19 cellular contexts compared by ENCODE assay signal in genomic region chr3:34919025-34919424, GRCh38.
DNase-seq lines count a peak whose midpoint lies in the region; ATAC-seq and TF ChIP-seq lines count a peak whose summit lies in the region.
"Had no signal": no experiment of that assay in that cellular context is flagged by ENCODE, and none has a peak within 500 bp of the region (broad histone marks: within the 10 kb centered on the region; RNA-seq: fewer than 3 reads in every experiment).

No MANE protein-coding gene starts in this region.

- H2AFZ ChIP-seq in H9 (ENCODE audit: low read length): no peak overlapping the region
- peak overlapping the region; percentile 44 for H2AFZ ChIP-seq in neural progenitor cell (replicated peaks)

- H3K27ac ChIP-seq in H9 (ENCODE audit: insufficient read length, low read depth, low read length) (no peak overlapping the region), neural progenitor cell (no peak overlapping the region), RWPE1 (no peak overlapping the region), endodermal cell (ENCODE audit: low read depth, low read length) (no peak overlapping the region)
- H3K27ac ChIP-seq: BLaER1 treated with 17β-estradiol and CSF1 and Interleukin-3, amounts not matched to agents 10 nM and 100 nM had no signal

- ATAC-seq in WTC11: peak; percentile 88

- no peak overlapping the region for H4K91ac ChIP-seq in H9 (ENCODE audit: insufficient read length, low read depth, low read length)

- TF ChIP-seq CTCF in H9 (conservative IDR thresholded peaks at IDR 0.05): no peak
- TF ChIP-seq CTCF in WTC11 (IDR thresholded peaks at IDR 0.05): no peak
- TF ChIP-seq CTCF in neural progenitor cell (IDR thresholded peaks at IDR 0.05): no peak
- no peak for TF ChIP-seq CTCF in RWPE1 (conservative IDR thresholded peaks at IDR 0.05; ENCODE audit: low read depth)
- no peak for TF ChIP-seq CTCF in endodermal cell (conservative IDR thresholded peaks at IDR 0.05)

- peaks cover 30% of the 10 kb centered on the region for H3F3A ChIP-seq in neural progenitor cell (ENCODE audit: low read depth)

- in situ Hi-C loops in G401 (cut with HindIII; ENCODE audit: low sequenced_read_pairs): no loop called here

- H3K27me3 Mint-ChIP-seq in H9 (ENCODE audit: low read depth): no peaks in the 10 kb centered on the region
- H3K27me3 Mint-ChIP-seq in WTC11 (ENCODE audit: low read depth): no peaks in the 10 kb centered on the region
- H3K27me3 Mint-ChIP-seq in neural progenitor cell (ENCODE audit: insufficient read depth, low read depth): no peaks in the 10 kb centered on the region
- H3K27me3 Mint-ChIP-seq in endodermal cell (ENCODE audit: insufficient read depth): no peaks in the 10 kb centered on the region
- H3K27me3 Mint-ChIP-seq: CD4-positive, alpha-beta T cell; CD8-positive, alpha-beta memory T cell had no signal

- H3K36me3 Mint-ChIP-seq in H9 (ENCODE audit: insufficient read depth in 1 of 3, low read depth in 3 of 3): no peaks in the 10 kb centered on the region
- H3K36me3 Mint-ChIP-seq in WTC11: no peaks in the 10 kb centered on the region
- H3K36me3 Mint-ChIP-seq in neural progenitor cell: no peaks in the 10 kb centered on the region
- H3K36me3 Mint-ChIP-seq in endodermal cell (ENCODE audit: low read depth): no peaks in the 10 kb centered on the region
- H3K36me3 Mint-ChIP-seq: CD14-positive monocyte; CD8-positive, alpha-beta memory T cell had no signal

- H2AK5ac ChIP-seq in H9 (ENCODE audit: insufficient read length, low read length): no peak overlapping the region

- H3K14ac ChIP-seq in H9 (ENCODE audit: insufficient read depth, low read length): no peak overlapping the region

- POLR2A ChIA-PET in WTC11 (lab: Charles Lee): no interaction called here
- POLR2A ChIA-PET in RWPE1 (lab: Yijun Ruan, JAX; ENCODE audit: low non-redundant PET): no interaction called here

- peak; percentile 7 for DNase-seq in G401 (ENCODE audit: low spot score)
- peak; percentile 25 for DNase-seq in H9
- DNase-seq in WTC11 (ENCODE audit: low spot score): no peak
- DNase-seq in neural progenitor cell (ENCODE audit: low spot score): peak; percentile 5
- no peak for DNase-seq in RWPE1 (ENCODE audit: low spot score)
- no peak for DNase-seq in endodermal cell
- no peak for DNase-seq in AG20443 (ENCODE audit: low spot score)
- DNase-seq in NCI-H524 treated with DMSO at 0.1 percent for 48 hours (lab: John Stamatoyannopoulos, UW): no peak
- DNase-seq: AML-193; BE2C; CD4-positive, alpha-beta T cell; CD8-positive, alpha-beta memory T cell; DMS53; DMS79 treated with DMSO at 0.1 percent for 48 hours; GF-D8; HFFc6 had no signal

- no peak overlapping the region for H4K8ac ChIP-seq in H9 (replicated peaks; ENCODE audit: insufficient read length, low read depth, low read length)

- no peak overlapping the region for H3K18ac ChIP-seq in H9 (ENCODE audit: insufficient read length, low read depth, low read length)

- H3K4ac ChIP-seq in H9 (ENCODE audit: low read depth, low read length): no peak overlapping the region

- H3K4me3 Mint-ChIP-seq in H9 (no peak overlapping the region), WTC11 (no peak overlapping the region), neural progenitor cell (no peak overlapping the region), endodermal cell (no peak overlapping the region)
- H3K4me3 Mint-ChIP-seq: CD14-positive monocyte; CD4-positive, alpha-beta T cell; CD8-positive, alpha-beta memory T cell; HFFc6 had no signal

- H4K20me1 ChIP-seq in H9 (ENCODE audit: control insufficient read depth, insufficient read depth, insufficient read length) (no peaks in the 10 kb centered on the region), neural progenitor cell (ENCODE audit: low read depth) (no peaks in the 10 kb centered on the region)
- H4K20me1 ChIP-seq: BLaER1 treated with 17β-estradiol and CSF1 and Interleukin-3, amounts not matched to agents 10 nM and 100 nM had no signal

- no peak overlapping the region for H2BK20ac ChIP-seq in H9 (ENCODE audit: low read depth, low read length, poor library complexity, severe bottlenecking)

- no peaks in the 10 kb centered on the region for H3K23me2 ChIP-seq in H9 (ENCODE audit: insufficient read length, low read depth, low read length, poor library complexity, severe bottlenecking)

- H3K56ac ChIP-seq in H9 (ENCODE audit: insufficient read length, low read depth, low read length): no peak overlapping the region

- no peak overlapping the region for H3K27ac Mint-ChIP-seq in H9
- H3K27ac Mint-ChIP-seq in WTC11: no peak overlapping the region
- no peak overlapping the region for H3K27ac Mint-ChIP-seq in neural progenitor cell
- H3K27ac Mint-ChIP-seq in endodermal cell: no peak overlapping the region
- H3K27ac Mint-ChIP-seq: CD14-positive monocyte; CD4-positive, alpha-beta T cell; CD8-positive, alpha-beta memory T cell; HFFc6 had no signal

- no peaks in the 10 kb centered on the region for H3K79me1 ChIP-seq in H9 (ENCODE audit: insufficient read depth, low read depth, low read length, poor library complexity, severe bottlenecking)

- no peak overlapping the region for H3K23ac ChIP-seq in H9 (ENCODE audit: insufficient read length, low read depth, low read length)

- H3K36me3 ChIP-seq in neural progenitor cell (no peaks in the 10 kb centered on the region), endodermal cell (ENCODE audit: control insufficient read depth, insufficient read depth, low read length) (no peaks in the 10 kb centered on the region)
- H3K36me3 ChIP-seq: BE2C; BLaER1 treated with 17β-estradiol and CSF1 and Interleukin-3, amounts not matched to agents 10 nM and 100 nM; HAP-1 had no signal

- CTCF ChIA-PET in WTC11 (lab: Charles Lee) (no interaction called here), RWPE1 (lab: Yijun Ruan, JAX) (no interaction called here)

- H3K4me1 ChIP-seq in H9 (ENCODE audit: insufficient read depth, low read length) (no peaks in the 10 kb centered on the region), neural progenitor cell (peaks cover 31% of the 10 kb centered on the region), endodermal cell (ENCODE audit: control insufficient read depth, insufficient read depth, low read length) (no peaks in the 10 kb centered on the region)
- H3K4me1 ChIP-seq: BE2C; BLaER1 treated with 17β-estradiol and CSF1 and Interleukin-3, amounts not matched to agents 10 nM and 100 nM; HAP-1 had no signal

- no peak overlapping the region for H2BK120ac ChIP-seq in H9 (ENCODE audit: low read depth, low read length, poor library complexity, severe bottlenecking)

- H3K27me3 ChIP-seq in H9 (ENCODE audit: insufficient read depth, low read length): no peaks in the 10 kb centered on the region
- no peaks in the 10 kb centered on the region for H3K27me3 ChIP-seq in neural progenitor cell
- H3K27me3 ChIP-seq in endodermal cell (ENCODE audit: control insufficient read depth, insufficient read depth, low read length, poor library complexity, severe bottlenecking): no peaks in the 10 kb centered on the region
- H3K27me3 ChIP-seq: BE2C; BLaER1 treated with 17β-estradiol and CSF1 and Interleukin-3, amounts not matched to agents 10 nM and 100 nM had no signal

- H3K9ac ChIP-seq in H9 (ENCODE audit: extremely low read depth, insufficient read length, low read length) (no peak overlapping the region), neural progenitor cell (no peak overlapping the region), endodermal cell (ENCODE audit: extremely low read depth, low read length, poor library complexity, severe bottlenecking) (no peak overlapping the region)
- H3K9ac ChIP-seq: BLaER1 treated with 17β-estradiol and CSF1 and Interleukin-3, amounts not matched to agents 10 nM and 100 nM had no signal

- no peak overlapping the region for H3K4me2 ChIP-seq in H9 (ENCODE audit: insufficient read depth, insufficient read length, low read length)
- peak overlapping the region; percentile 15 for H3K4me2 ChIP-seq in neural progenitor cell
- H3K4me2 ChIP-seq: BLaER1 treated with 17β-estradiol and CSF1 and Interleukin-3, amounts not matched to agents 10 nM and 100 nM had no signal

- H3K79me2 ChIP-seq in H9 (ENCODE audit: insufficient read depth, low read length): no peaks in the 10 kb centered on the region
- no peaks in the 10 kb centered on the region for H3K79me2 ChIP-seq in neural progenitor cell (ENCODE audit: low read depth)

- H3T11ph ChIP-seq in H9 (ENCODE audit: low read length): no peak overlapping the region

- H3K4me1 Mint-ChIP-seq in H9: peaks cover 10 to 15% of the 10 kb centered on the region in 2 experiments
- peaks cover 21% of the 10 kb centered on the region for H3K4me1 Mint-ChIP-seq in WTC11
- H3K4me1 Mint-ChIP-seq in neural progenitor cell: peaks cover 12% of the 10 kb centered on the region
- no peaks in the 10 kb centered on the region for H3K4me1 Mint-ChIP-seq in endodermal cell
- H3K4me1 Mint-ChIP-seq: CD14-positive monocyte; CD8-positive, alpha-beta memory T cell had no signal

- no peak overlapping the region for H2BK5ac ChIP-seq in H9 (ENCODE audit: insufficient read length, low read length)

- H2BK15ac ChIP-seq in H9 (ENCODE audit: low read depth, low read length): no peak overlapping the region

- H4K5ac ChIP-seq in H9 (ENCODE audit: insufficient read length, low read depth, low read length): no peak overlapping the region

- no peak overlapping the region for H3K4me3 ChIP-seq in neural progenitor cell
- H3K4me3 ChIP-seq in endodermal cell (ENCODE audit: low read length): no peak overlapping the region
- H3K4me3 ChIP-seq: BLaER1 treated with 17β-estradiol and CSF1 and Interleukin-3, amounts not matched to agents 10 nM and 100 nM; HAP-1 had no signal

- H2BK12ac ChIP-seq in H9 (ENCODE audit: insufficient read length, low read depth, low read length): no peak overlapping the region

- H3K9me3 Mint-ChIP-seq in H9 (no peaks in the 10 kb centered on the region), WTC11 (peaks cover 6% of the 10 kb centered on the region; the same call in 1 of the 2 replicates), neural progenitor cell (no peaks in the 10 kb centered on the region), endodermal cell (no peaks in the 10 kb centered on the region)
- H3K9me3 Mint-ChIP-seq: CD4-positive, alpha-beta T cell had no signal

- H3K9me3 ChIP-seq in H9 (ENCODE audit: control insufficient read depth, low read depth, low read length) (no peaks in the 10 kb centered on the region), neural progenitor cell (ENCODE audit: low read depth) (no peaks in the 10 kb centered on the region), endodermal cell (ENCODE audit: control insufficient read depth, low read length) (no peaks in the 10 kb centered on the region)
- H3K9me3 ChIP-seq: BE2C; BLaER1 treated with 17β-estradiol and CSF1 and Interleukin-3, amounts not matched to agents 10 nM and 100 nM; HAP-1 had no signal

TF ChIP-seq in WTC11, 78 proteins besides CTCF, POLR2A, EP300 and RAD21 (continues in another document):
- TF ChIP-seq ZNF396 (CRISPR knock-in tag; IDR thresholded peaks at IDR 0.05; ENCODE audit: borderline replicate concordance) (no peak), NR3C1 (CRISPR knock-in tag; conservative IDR thresholded peaks at IDR 0.05; ENCODE audit: low read depth) (no peak)

Comparison
In these comparisons a context has a peak if more than half of its experiments do, and no peak if none do; other contexts are left out.
1. DNase-seq: peak in G401 (single experiment), H9 (single experiment) and neural progenitor cell (single experiment); none in WTC11 (single experiment), RWPE1 (single experiment), endodermal cell (single experiment), AG20443 (single experiment) and NCI-H524 treated with DMSO at 0.1 percent for 48 hours (single experiment).